In genomic region chr20:32481311-32482103, GRCh38 we compare ENCODE assay signal across 8 cellular contexts.
A peak's percentile ranks its signal among the peaks of the same experiment; 100 is the strongest.
DNase-seq lines count a peak whose midpoint lies in the region; ATAC-seq and TF ChIP-seq lines count a peak whose summit lies in the region.

No MANE protein-coding gene starts in this region.

- peaks cover 68 to 74% (median 71%) of the 10 kb centered on the region in 10 experiments for H3K4me1 ChIP-seq in BLaER1 treated with 17β-estradiol and CSF1 and Interleukin-3, amounts not matched to agents 10 nM and 100 nM
- H3K4me1 ChIP-seq in NT2/D1 (ENCODE audit: insufficient read depth, insufficient read length), result peaks cover 15% of the 10 kb centered on the region
- peaks cover 29 to 41% of the 10 kb centered on the region in 2 donors for H3K4me1 ChIP-seq in neuronal stem cell (ENCODE audit: control insufficient read depth in 2 of 2, insufficient read depth in 1 of 2, low read depth in 1 of 2, low read length in 2 of 2)
- no peaks in the 10 kb centered on the region for H3K4me1 ChIP-seq in foreskin keratinocyte

- peak overlapping the region; percentile 20 for H2AK5ac ChIP-seq in neuronal stem cell (ENCODE audit: low read depth, low read length)

- no peak overlapping the region for H3K14ac ChIP-seq in neuronal stem cell (ENCODE audit: low read length)

- H3K23ac ChIP-seq in neuronal stem cell (ENCODE audit: low read depth, low read length, poor library complexity), result no peak overlapping the region

- H2AFZ ChIP-seq in neuronal stem cell (ENCODE audit: low read length), result peak overlapping the region; percentile 81

- no peak overlapping the region for H4K8ac ChIP-seq in neuronal stem cell (ENCODE audit: low read depth, low read length)

- peak overlapping the region; percentile 68 for H3K18ac ChIP-seq in neuronal stem cell (ENCODE audit: low read length)

- H3K36me3 ChIP-seq in BLaER1 treated with 17β-estradiol and CSF1 and Interleukin-3, amounts not matched to agents 10 nM and 100 nM, result peaks cover 0 to 15% (median 4%) of the 10 kb centered on the region in 11 experiments; a peak in 7 of 22 replicates
- H3K36me3 ChIP-seq in NT2/D1 (ENCODE audit: insufficient read depth, insufficient read length, low read length) (peaks cover 11% of the 10 kb centered on the region), neuronal stem cell (replicated peaks in 1 of 2; ENCODE audit: control insufficient read depth in 2 of 2, insufficient read depth in 2 of 2, low read length in 2 of 2) (peaks cover 0 to 4% of the 10 kb centered on the region in 2 donors)

- peak overlapping the region in 6 of 11 experiments; percentile 77 to 98 (median 78); a peak in 7 of 22 replicates for H3K27ac ChIP-seq in BLaER1 treated with 17β-estradiol and CSF1 and Interleukin-3, amounts not matched to agents 10 nM and 100 nM
- H3K27ac ChIP-seq in neuronal stem cell (replicated peaks; ENCODE audit: low read length) (peak overlapping the region; percentile 92), foreskin keratinocyte (no peak overlapping the region)

- no peak overlapping the region for H3K4ac ChIP-seq in neuronal stem cell (ENCODE audit: low read length)

- peaks cover 30% of the 10 kb centered on the region for H3K79me1 ChIP-seq in neuronal stem cell (ENCODE audit: low read depth, low read length)

- H3K4me2 ChIP-seq in BLaER1 treated with 17β-estradiol and CSF1 and Interleukin-3, amounts not matched to agents 10 nM and 100 nM, result peak overlapping the region; percentile 91 to 99 (median 97)
- peak overlapping the region; percentile 84 for H3K4me2 ChIP-seq in neuronal stem cell (ENCODE audit: insufficient read depth, low read length, poor library complexity, severe bottlenecking)

- no peak overlapping the region for H2BK5ac ChIP-seq in neuronal stem cell (ENCODE audit: low read length)

- no peak overlapping the region for H2BK15ac ChIP-seq in neuronal stem cell (ENCODE audit: low read length)

- peak overlapping the region; percentile 68 to 95 (median 85); a peak in 18 of 20 replicates for H3K4me3 ChIP-seq in BLaER1 treated with 17β-estradiol and CSF1 and Interleukin-3, amounts not matched to agents 10 nM and 100 nM
- H3K4me3 ChIP-seq in NT2/D1 (ENCODE audit: insufficient read length, low read depth) (no peak overlapping the region), fibroblast of pulmonary artery (replicated peaks; ENCODE audit: low read depth, low read length) (peak overlapping the region; percentile 70), neuronal stem cell (ENCODE audit: low read length in 2 of 2) (peak overlapping the region in 1 of 2 donors; percentile 57)

- H2BK120ac ChIP-seq in neuronal stem cell (ENCODE audit: low read depth, low read length), result peak overlapping the region; percentile 39

- H4K91ac ChIP-seq in neuronal stem cell (ENCODE audit: low read depth, low read length, poor library complexity), result no peak overlapping the region

- DNase-seq in NT2/D1 (ENCODE audit: low read depth, low spot score) (no peak), fibroblast of pulmonary artery (ENCODE audit: low read depth) (no peak), neuronal stem cell (ENCODE audit: low spot score) (no peak), foreskin keratinocyte (no peak), NCI-H128 (lab: John Stamatoyannopoulos, UW; ENCODE audit: unreplicated experiment) (no peak)

- no CpG with 5 or more reads among the region's 13 CpGs for WGBS in neuronal stem cell (ENCODE audit: extremely low coverage in 2 of 2, insufficient read length in 2 of 2, insufficient replicate concordance in 1 of 2), 2 donors

- H3K9ac ChIP-seq in BLaER1 treated with 17β-estradiol and CSF1 and Interleukin-3, amounts not matched to agents 10 nM and 100 nM, result peak overlapping the region; percentile 79 to 97 (median 85); a peak in 21 of 22 replicates
- H3K9ac ChIP-seq in NT2/D1 (ENCODE audit: insufficient read length, low read depth) (peak overlapping the region; percentile 61), neuronal stem cell (ENCODE audit: low read depth, low read length, poor library complexity) (no peak overlapping the region)

- H4K20me1 ChIP-seq in BLaER1 treated with 17β-estradiol and CSF1 and Interleukin-3, amounts not matched to agents 10 nM and 100 nM, result peaks cover 51 to 64% (median 61%) of the 10 kb centered on the region in 11 experiments; a peak in 21 of 22 replicates

- H3K9me3 ChIP-seq in BLaER1 treated with 17β-estradiol and CSF1 and Interleukin-3, amounts not matched to agents 10 nM and 100 nM (replicated peaks in 1 of 11), result no peaks in the 10 kb centered on the region
- H3K9me3 ChIP-seq in NT2/D1 (ENCODE audit: insufficient read depth, low read length), result no peaks in the 10 kb centered on the region
- no peaks in the 10 kb centered on the region for H3K9me3 ChIP-seq in neuronal stem cell (replicated peaks in 1 of 2; ENCODE audit: control insufficient read depth in 2 of 2, insufficient read depth in 1 of 2, low read depth in 1 of 2, low read length in 2 of 2)

- TF ChIP-seq CTCF in fibroblast of pulmonary artery (IDR thresholded peaks at IDR 0.05; ENCODE audit: low read length, missing control alignments) (no peak), foreskin keratinocyte (conservative IDR thresholded peaks at IDR 0.05) (no peak)

- ATAC-seq in foreskin keratinocyte (no peak), HG03439 (IDR thresholded peaks at IDR 0.05; ENCODE audit: unreplicated experiment) (no peak), HG02970 (IDR thresholded peaks at IDR 0.05; ENCODE audit: low FRiP score, unreplicated experiment) (no peak)

- H3K27me3 ChIP-seq in BLaER1 treated with 17β-estradiol and CSF1 and Interleukin-3, amounts not matched to agents 10 nM and 100 nM, result no peaks in the 10 kb centered on the region
- H3K27me3 ChIP-seq in NT2/D1 (ENCODE audit: insufficient read depth, insufficient read length) (no peaks in the 10 kb centered on the region), neuronal stem cell (ENCODE audit: control insufficient read depth in 3 of 3, insufficient read depth in 3 of 3, low read depth in 1 of 3, low read length in 3 of 3) (no peaks in the 10 kb centered on the region), foreskin keratinocyte (peaks cover 33% of the 10 kb centered on the region)

- peak overlapping the region; percentile 59 for H2BK12ac ChIP-seq in neuronal stem cell (ENCODE audit: low read length)
